In genomic region chr2:151138507-151138906, GRCh38 we compare ENCODE assay signal across 16 cellular contexts.
"Had no signal": no experiment of that assay in that cellular context is flagged by ENCODE, and none has a peak within 500 bp of the region (broad histone marks: within the 10 kb centered on the region; RNA-seq: fewer than 3 reads in every experiment).

No MANE protein-coding gene starts in this region.

- H3K9me3 ChIP-seq: esophagus muscularis mucosa, right atrium auricular region, transverse colon had no signal

- ATAC-seq: activated naive CD8-positive, alpha-beta T cell treated with anti-CD3 and anti-CD28 coated beads, Interleukin-2, amount 50 U/mL, for 24 hours; natural killer cell had no signal

- DNase-seq: activated CD4-positive, alpha-beta T cell treated with anti-CD3 and anti-CD28 coated beads, Interleukin-2, amount 50 U/mL, for 48 hours; activated naive CD4-positive, alpha-beta T cell treated with anti-CD3 and anti-CD28 coated beads for 36 hours; activated naive CD8-positive, alpha-beta T cell treated with anti-CD3 and anti-CD28 coated beads, Interleukin-2, amount 50 U/mL, for 24 hours; hippocampal formation; mesenchymal stem cell; natural killer cell; occipital lobe; stimulated activated CD4-positive, alpha-beta T cell treated with anti-CD3 and anti-CD28 coated beads, Interleukin-15, amount 100 ng/mL, for 24 hours; stimulated activated CD4-positive, alpha-beta T cell treated with anti-CD3 and anti-CD28 coated beads, Interleukin-4, amount 100 ng/mL, for 24 hours; stimulated activated naive CD4-positive, alpha-beta T cell; substantia nigra; transverse colon; WERI-Rb-1 had no signal

- H3K4me1 ChIP-seq: right atrium auricular region, transverse colon had no signal

- H3K27me3 ChIP-seq: esophagus muscularis mucosa, right atrium auricular region, transverse colon had no signal

- H3K36me3 ChIP-seq: esophagus muscularis mucosa, right atrium auricular region, transverse colon, WERI-Rb-1 had no signal

- H3K27ac ChIP-seq: esophagus muscularis mucosa, right atrium auricular region, skin epidermis, transverse colon, WERI-Rb-1 had no signal

- H3K4me3 ChIP-seq: esophagus muscularis mucosa, right atrium auricular region, skin epidermis, transverse colon had no signal
